ENCODE assay signal across 9 cellular contexts in genomic region chr12:22627351-22627750, GRCh38. TPM values are rescaled to one million over a fixed set of nuclear protein-coding genes. Genes with fewer than 3 reads are reported as not detected.
DNase-seq lines count a peak whose midpoint lies in the region; ATAC-seq and TF ChIP-seq lines count a peak whose summit lies in the region.
"Had no signal": no experiment of that assay in that cellular context is flagged by ENCODE, and none has a peak within 500 bp of the region (broad histone marks: within the 10 kb centered on the region; RNA-seq: fewer than 3 reads in every experiment).

No MANE protein-coding gene starts in this region.

- H3F3A ChIP-seq in SU-DHL-6 (ENCODE audit: insufficient read depth) = peaks cover 3% of the 10 kb centered on the region; the same call in 1 of the 2 replicates

- no peak for DNase-seq in HAP-1 (ENCODE audit: low spot score in 2 of 2)
- DNase-seq in fibroblast of mammary gland (ENCODE audit: low read depth) = no peak
- DNase-seq in hepatic stellate cell (ENCODE audit: low spot score) = no peak
- DNase-seq in DMS114 treated with DMSO at 0.1 percent for 48 hours (lab: John Stamatoyannopoulos, UW; ENCODE audit: unreplicated experiment) = no peak
- no peak for DNase-seq in hypothalamus (lab: John Stamatoyannopoulos, UW)

- peaks cover 71% of the 10 kb centered on the region for H3K79me2 ChIP-seq in SU-DHL-6 (ENCODE audit: insufficient read depth, low read length)

- peak overlapping the region; percentile 42 for H3K27ac ChIP-seq in SU-DHL-6 (ENCODE audit: low read depth, low read length)
- H3K27ac ChIP-seq: RWPE1 had no signal

- H3K36me3 ChIP-seq in HAP-1 (replicated peaks) (peaks cover 14% of the 10 kb centered on the region), SU-DHL-6 (ENCODE audit: low read length) (peaks cover 17% of the 10 kb centered on the region; the same call in 1 of the 2 replicates), skeletal muscle satellite cell (ENCODE audit: insufficient read depth, low read length) (no peaks in the 10 kb centered on the region)

- in situ Hi-C loops in HAP-1 (cut with MboI; ENCODE audit: low sequenced_read_pairs) = loop anchor here (25.0 kb wide), 2 partner anchors 90 to 965 kb away; partner anchors contain the start of genes C2CD5 and LDHB

- TF ChIP-seq CTCF in SU-DHL-6 (IDR thresholded peaks at IDR 0.05; ENCODE audit: insufficient read depth, low read length, poor library complexity, severe bottlenecking) (no peak), fibroblast of mammary gland (conservative IDR thresholded peaks at IDR 0.05; ENCODE audit: control insufficient read depth, insufficient read depth, low read depth, low read length) (no peak)

- peaks cover 12% of the 10 kb centered on the region for H3K4me1 ChIP-seq in HAP-1
- H3K4me1 ChIP-seq in skeletal muscle satellite cell (ENCODE audit: control insufficient read depth, insufficient read depth, low read length) = peaks cover 21% of the 10 kb centered on the region

- no peak for ATAC-seq in GM18861 (IDR thresholded peaks at IDR 0.05; ENCODE audit: unreplicated experiment)

- H3K9ac ChIP-seq in SU-DHL-6 (ENCODE audit: low read length) (peak overlapping the region; percentile 69), skeletal muscle satellite cell (ENCODE audit: low read depth, low read length) (peak overlapping the region; percentile 94)

- no peaks in the 10 kb centered on the region for H3K9me2 ChIP-seq in SU-DHL-6 (replicated peaks; ENCODE audit: insufficient read depth, low read length)

- no peaks in the 10 kb centered on the region for H3K27me3 ChIP-seq in HAP-1 (ENCODE audit: low read depth)
- no peaks in the 10 kb centered on the region for H3K27me3 ChIP-seq in SU-DHL-6 (ENCODE audit: low read length)
- H3K27me3 ChIP-seq in skeletal muscle satellite cell (ENCODE audit: control insufficient read depth, insufficient read depth, low read length) = no peaks in the 10 kb centered on the region

- no peak overlapping the region for H2AFZ ChIP-seq in SU-DHL-6 (ENCODE audit: low read depth, low read length, severe bottlenecking)

- H4K20me1 ChIP-seq in SU-DHL-6 (ENCODE audit: low read depth, low read length) = peaks cover 30% of the 10 kb centered on the region

- H3K4me2 ChIP-seq in SU-DHL-6 (ENCODE audit: low read depth, low read length, poor library complexity, severe bottlenecking) = peak overlapping the region; percentile 97
- peak overlapping the region; percentile 85 for H3K4me2 ChIP-seq in skeletal muscle satellite cell (ENCODE audit: low read length)

- H3K9me3 ChIP-seq in HAP-1 (no peaks in the 10 kb centered on the region), SU-DHL-6 (ENCODE audit: insufficient read depth, low read length) (no peaks in the 10 kb centered on the region), skeletal muscle satellite cell (replicated peaks; ENCODE audit: low read length) (no peaks in the 10 kb centered on the region)

- H3K4me3 ChIP-seq in HAP-1 (peak overlapping the region; percentile 71), SU-DHL-6 (ENCODE audit: insufficient read depth, low read length, poor library complexity, severe bottlenecking) (peak overlapping the region; percentile 85), fibroblast of mammary gland (ENCODE audit: control insufficient read depth, low read depth, low read length) (peak overlapping the region; percentile 93), skeletal muscle satellite cell (ENCODE audit: low read length) (peak overlapping the region; percentile 82)

RNA-seq across cellular contexts. Expression of gene ETNK1, which starts 2.4 kb away (rescaled TPM):
- total RNA-seq in skeletal muscle satellite cell (2012; rRNA removed) = 24.5 and 35.2 TPM in 2 replicates
